In genomic region chr2:28530785-28531184, GRCh38 we compare ENCODE assay signal across 29 cellular contexts.
"Had no signal": no experiment of that assay in that cellular context is flagged by ENCODE, and none has a peak within 500 bp of the region (broad histone marks: within the 10 kb centered on the region; RNA-seq: fewer than 3 reads in every experiment).

No MANE protein-coding gene starts in this region.

- H3K27ac ChIP-seq: neural progenitor cell, ovary, parathyroid adenoma, psoas muscle, right lobe of liver, sigmoid colon, stomach, thoracic aorta, thyroid gland, tibial nerve, upper lobe of left lung, vagina had no signal

- H3K4me3 Mint-ChIP-seq: naive thymus-derived CD8-positive, alpha-beta T cell; natural killer cell treated with Interleukin-12 subunit alpha and Interleukin-12 subunit beta and Interleukin-15 and Interleukin-18, amount 100 ng/mL, for 72 hours; neural progenitor cell; stimulated activated effector memory CD8-positive, alpha-beta T cell treated with anti-CD3 and anti-CD28 coated beads, Interleukin-12 subunit alpha, Interleukin-12 subunit beta, amount 100 ng/mL, for 72 hours; stimulated activated naive B cell treated with anti-CD40 and anti-IgM and Interleukin-4, amounts not matched to agents 10 μg/mL and 1 μg/mL and 100 μg/mL, for 72 hours; stimulated activated naive CD8-positive, alpha-beta T cell treated with anti-CD3 and anti-CD28 coated beads, Interleukin-15, Interleukin-2, amounts not matched to agents 100 ng/mL and 50 ng/mL, for 24 hours had no signal

- ATAC-seq: naive thymus-derived CD8-positive, alpha-beta T cell; natural killer cell treated with Interleukin-12 subunit alpha and Interleukin-12 subunit beta and Interleukin-15 and Interleukin-18, amount 100 ng/mL, for 72 hours; psoas muscle; right cardiac atrium; right lobe of liver; stimulated activated effector memory CD8-positive, alpha-beta T cell treated with anti-CD3 and anti-CD28 coated beads, Interleukin-12 subunit alpha, Interleukin-12 subunit beta, amount 100 ng/mL, for 72 hours; stimulated activated naive B cell treated with anti-CD40 and anti-IgM and Interleukin-4, amounts not matched to agents 10 μg/mL and 1 μg/mL and 100 μg/mL, for 72 hours had no signal

- H3K36me3 Mint-ChIP-seq: naive thymus-derived CD8-positive, alpha-beta T cell; natural killer cell treated with Interleukin-12 subunit alpha and Interleukin-12 subunit beta and Interleukin-15 and Interleukin-18, amount 100 ng/mL, for 72 hours; neural progenitor cell; stimulated activated effector memory CD8-positive, alpha-beta T cell treated with anti-CD3 and anti-CD28 coated beads, Interleukin-12 subunit alpha, Interleukin-12 subunit beta, amount 100 ng/mL, for 72 hours; stimulated activated naive B cell treated with anti-CD40 and anti-IgM and Interleukin-4, amounts not matched to agents 10 μg/mL and 1 μg/mL and 100 μg/mL, for 72 hours had no signal

- DNase-seq: naive thymus-derived CD8-positive, alpha-beta T cell; occipital lobe; ovary; posterior cingulate gyrus; psoas muscle; right cardiac atrium; right lobe of liver; sigmoid colon; small intestine; stimulated activated CD4-positive, alpha-beta T cell treated with anti-CD3 and anti-CD28 coated beads, Interleukin-15, amount 100 ng/mL, for 24 hours; stimulated activated CD4-positive, alpha-beta T cell treated with anti-CD3 and anti-CD28 coated beads, Interleukin-2, amount 100 ng/mL, for 24 hours; stimulated activated CD4-positive, alpha-beta T cell treated with anti-CD3 and anti-CD28 coated beads, Interleukin-2, amount 100 ng/mL, for 48 hours; stimulated activated CD4-positive, alpha-beta T cell treated with anti-CD3 and anti-CD28 coated beads, Interleukin-4, amount 100 ng/mL, for 24 hours; stimulated activated naive B cell treated with anti-CD40 and anti-IgM and Interleukin-4, amounts not matched to agents 10 μg/mL and 1 μg/mL and 100 μg/mL, for 72 hours; stimulated activated naive CD4-positive, alpha-beta T cell treated with Interleukin-2 at 50 U/mL for 16 hours; stomach; thyroid gland; trophoblast cell; upper lobe of left lung had no signal

- FAIRE-seq: small intestine, urothelium cell line had no signal

- H3K27ac Mint-ChIP-seq: naive thymus-derived CD8-positive, alpha-beta T cell; natural killer cell treated with Interleukin-12 subunit alpha and Interleukin-12 subunit beta and Interleukin-15 and Interleukin-18, amount 100 ng/mL, for 72 hours; neural progenitor cell; progenitor cell of endocrine pancreas; stimulated activated effector memory CD8-positive, alpha-beta T cell treated with anti-CD3 and anti-CD28 coated beads, Interleukin-12 subunit alpha, Interleukin-12 subunit beta, amount 100 ng/mL, for 72 hours; stimulated activated naive B cell treated with anti-CD40 and anti-IgM and Interleukin-4, amounts not matched to agents 10 μg/mL and 1 μg/mL and 100 μg/mL, for 72 hours; stimulated activated naive CD8-positive, alpha-beta T cell treated with anti-CD3 and anti-CD28 coated beads, Interleukin-15, Interleukin-2, amounts not matched to agents 100 ng/mL and 50 ng/mL, for 24 hours had no signal

- H3K4me1 ChIP-seq: neural progenitor cell, parathyroid adenoma, right lobe of liver, sigmoid colon, stomach, thyroid gland, tibial nerve, upper lobe of left lung, vagina had no signal

- H3K9me3 ChIP-seq: ovary, psoas muscle, right lobe of liver, sigmoid colon, stomach, thoracic aorta, thyroid gland, tibial nerve, upper lobe of left lung, vagina had no signal

- H3K4me1 Mint-ChIP-seq: naive thymus-derived CD8-positive, alpha-beta T cell; stimulated activated naive B cell treated with anti-CD40 and anti-IgM and Interleukin-4, amounts not matched to agents 10 μg/mL and 1 μg/mL and 100 μg/mL, for 72 hours had no signal

- H3K4me3 ChIP-seq: neural progenitor cell, ovary, psoas muscle, right lobe of liver, sigmoid colon, stomach, thoracic aorta, thyroid gland, tibial nerve, upper lobe of left lung, vagina had no signal

- H3K4me2 ChIP-seq: neural progenitor cell had no signal

- H3K9me3 Mint-ChIP-seq: naive thymus-derived CD8-positive, alpha-beta T cell; natural killer cell treated with Interleukin-12 subunit alpha and Interleukin-12 subunit beta and Interleukin-15 and Interleukin-18, amount 100 ng/mL, for 72 hours; neural progenitor cell; stimulated activated effector memory CD8-positive, alpha-beta T cell treated with anti-CD3 and anti-CD28 coated beads, Interleukin-12 subunit alpha, Interleukin-12 subunit beta, amount 100 ng/mL, for 72 hours; stimulated activated naive B cell treated with anti-CD40 and anti-IgM and Interleukin-4, amounts not matched to agents 10 μg/mL and 1 μg/mL and 100 μg/mL, for 72 hours; stimulated activated naive CD8-positive, alpha-beta T cell treated with anti-CD3 and anti-CD28 coated beads, Interleukin-15, Interleukin-2, amounts not matched to agents 100 ng/mL and 50 ng/mL, for 24 hours had no signal

- H3K27me3 Mint-ChIP-seq: stimulated activated naive CD8-positive, alpha-beta T cell treated with anti-CD3 and anti-CD28 coated beads, Interleukin-15, Interleukin-2, amounts not matched to agents 100 ng/mL and 50 ng/mL, for 24 hours had no signal
